Comparison of ENCODE assay signal across 14 cellular contexts in the genomic region with DNA sequence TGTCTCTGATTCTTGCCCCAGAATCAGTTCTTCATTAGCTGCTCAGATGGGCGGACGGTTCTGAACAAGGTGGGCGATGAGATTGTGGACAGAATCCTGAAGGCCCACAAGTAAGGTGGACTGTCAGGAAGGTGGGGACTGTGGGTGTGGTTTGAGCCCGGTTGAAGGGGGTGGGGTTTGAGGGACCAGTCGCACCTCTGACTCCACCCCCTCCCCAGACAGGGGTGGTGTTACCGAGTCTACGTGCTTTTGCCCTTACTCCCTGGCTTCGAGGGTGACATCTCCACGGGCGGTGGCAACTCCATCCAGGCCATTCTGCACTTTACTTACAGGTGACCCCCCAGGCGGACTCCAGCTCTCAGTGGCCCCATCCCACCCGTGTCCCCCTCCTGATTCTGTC. TPM values are rescaled to one million over a fixed set of nuclear protein-coding genes. Genes with fewer than 3 reads are reported as not detected.
A peak's percentile ranks its signal among the peaks of the same experiment; 100 is the strongest.
DNase-seq lines count a peak whose midpoint lies in the region; ATAC-seq and TF ChIP-seq lines count a peak whose summit lies in the region.
"Had no signal": no experiment of that assay in that cellular context is flagged by ENCODE, and none has a peak within 500 bp of the region (broad histone marks: within the 10 kb centered on the region; RNA-seq: fewer than 3 reads in every experiment).

No MANE protein-coding gene starts in this region.

- intact Hi-C loops in natural killer cell (cut with micrococcal nuclease) (no loop called here), Calu3 (cut with micrococcal nuclease; ENCODE audit: unreplicated experiment) (no loop called here)

- H3K4me3 Mint-ChIP-seq in natural killer cell treated with Interleukin-12 subunit alpha and Interleukin-12 subunit beta and Interleukin-15 and Interleukin-18, amount 100 ng/mL, for 72 hours = no peak overlapping the region
- H3K4me3 Mint-ChIP-seq in natural killer cell (no peak overlapping the region), Calu3 (ENCODE audit: low read depth, unreplicated experiment) (no peak overlapping the region)
- H3K4me3 Mint-ChIP-seq: CD8-positive, alpha-beta memory T cell had no signal

- TF ChIP-seq CTCF in natural killer cell (IDR thresholded peaks at IDR 0.05) (no peak), WERI-Rb-1 (IDR thresholded peaks at IDR 0.05; ENCODE audit: low read depth, low read length) (no peak), Calu3 (IDR thresholded peaks at IDR 0.05; ENCODE audit: unreplicated experiment) (no peak)

- H3K27me3 Mint-ChIP-seq in natural killer cell treated with Interleukin-12 subunit alpha and Interleukin-12 subunit beta and Interleukin-15 and Interleukin-18, amount 100 ng/mL, for 72 hours = no peaks in the 10 kb centered on the region
- H3K27me3 Mint-ChIP-seq in natural killer cell (ENCODE audit: low read depth in 2 of 2) = no peaks in the 10 kb centered on the region
- no peaks in the 10 kb centered on the region for H3K27me3 Mint-ChIP-seq in Calu3 (ENCODE audit: unreplicated experiment)

- H3K9me3 Mint-ChIP-seq in natural killer cell treated with Interleukin-12 subunit alpha and Interleukin-12 subunit beta and Interleukin-15 and Interleukin-18, amount 100 ng/mL, for 72 hours = no peaks in the 10 kb centered on the region
- no peaks in the 10 kb centered on the region for H3K9me3 Mint-ChIP-seq in natural killer cell
- H3K9me3 Mint-ChIP-seq in Calu3 (ENCODE audit: low read depth, unreplicated experiment) = no peaks in the 10 kb centered on the region
- H3K9me3 Mint-ChIP-seq: CD8-positive, alpha-beta memory T cell had no signal

- no peak overlapping the region for H3K27ac Mint-ChIP-seq in natural killer cell treated with Interleukin-12 subunit alpha and Interleukin-12 subunit beta and Interleukin-15 and Interleukin-18, amount 100 ng/mL, for 72 hours
- H3K27ac Mint-ChIP-seq in natural killer cell = no peak overlapping the region
- H3K27ac Mint-ChIP-seq in Calu3 (ENCODE audit: unreplicated experiment) = no peak overlapping the region

- no peaks in the 10 kb centered on the region for H3K27me3 ChIP-seq in WERI-Rb-1 (ENCODE audit: insufficient read depth, low read depth, severe bottlenecking)
- H3K27me3 ChIP-seq: BLaER1 had no signal

- CTCF ChIA-PET in Calu3 (lab: Charles Lee) = no interaction called here

- H3K36me3 ChIP-seq in WERI-Rb-1 = peaks cover 28% of the 10 kb centered on the region

- no peak overlapping the region for H3K27ac ChIP-seq in WERI-Rb-1
- H3K27ac ChIP-seq: BLaER1 had no signal

- H3K4me3 ChIP-seq in WERI-Rb-1 (ENCODE audit: low read depth, low read length) = no peak overlapping the region
- H3K4me3 ChIP-seq: BLaER1 had no signal

- no peaks in the 10 kb centered on the region for H3K36me3 Mint-ChIP-seq in natural killer cell treated with Interleukin-12 subunit alpha and Interleukin-12 subunit beta and Interleukin-15 and Interleukin-18, amount 100 ng/mL, for 72 hours
- H3K36me3 Mint-ChIP-seq in natural killer cell (no peaks in the 10 kb centered on the region), Calu3 (ENCODE audit: insufficient read depth, unreplicated experiment) (peaks cover 5% of the 10 kb centered on the region)

- peaks cover 0 to 6% of the 10 kb centered on the region in 2 donors for H3K4me1 Mint-ChIP-seq in natural killer cell treated with Interleukin-12 subunit alpha and Interleukin-12 subunit beta and Interleukin-15 and Interleukin-18, amount 100 ng/mL, for 72 hours (ENCODE audit: low read depth in 2 of 2)
- no peaks in the 10 kb centered on the region for H3K4me1 Mint-ChIP-seq in natural killer cell
- no peaks in the 10 kb centered on the region for H3K4me1 Mint-ChIP-seq in Calu3 (ENCODE audit: low read depth, unreplicated experiment)
- H3K4me1 Mint-ChIP-seq: CD8-positive, alpha-beta memory T cell had no signal

- no TSS peak for BruUV-seq in Calu3 (replicated peaks; lab: Mats Ljungman, UMichigan)

- no peak for ATAC-seq in natural killer cell treated with Interleukin-12 subunit alpha and Interleukin-12 subunit beta and Interleukin-15 and Interleukin-18, amount 100 ng/mL, for 72 hours
- ATAC-seq in natural killer cell = no peak
- ATAC-seq: HepG2 had no signal

- no peaks in the 10 kb centered on the region for H3K9me3 ChIP-seq in WERI-Rb-1 (ENCODE audit: severe bottlenecking)
- H3K9me3 ChIP-seq: BLaER1, Caco-2 had no signal

- peak; percentile 46 for DNase-seq in natural killer cell treated with Interleukin-12 subunit alpha and Interleukin-12 subunit beta and Interleukin-15 and Interleukin-18, amount 100 ng/mL, for 72 hours (ENCODE audit: low spot score)
- DNase-seq in natural killer cell (no peak), WERI-Rb-1 (peak; percentile 31), iPS-NIHi11 (ENCODE audit: low spot score) (peak; percentile 61), NCI-H2227 (lab: John Stamatoyannopoulos, UW; ENCODE audit: unreplicated experiment) (no peak), NCI-H2029 treated with DMSO at 0.1 percent for 48 hours (lab: John Stamatoyannopoulos, UW) (no peak), Calu3 (no peak)
- DNase-seq: 8988T; AML-193; Caco-2; CD8-positive, alpha-beta memory T cell; DMS53 had no signal

RNA-seq across cellular contexts. Expression of gene PLD2, which starts 11.3 kb away (rescaled TPM):
- total RNA-seq in natural killer cell treated with Interleukin-12 subunit alpha and Interleukin-12 subunit beta and Interleukin-15 and Interleukin-18, amount 100 ng/mL, for 72 hours = 10 to 100 TPM; 38.4 to 46.9 TPM
- total RNA-seq in natural killer cell = 10 to 100 TPM; 20.8 to 22.7 (median 21.3) TPM
- total RNA-seq in Calu3 (2022) = 11.0 and 13.0 TPM in 2 replicates

RNA-seq across cellular contexts. Expression of gene MINK1, which starts 14.9 kb away (rescaled TPM):
- 10 to 100 TPM; 72.4 to 98.2 TPM for total RNA-seq in natural killer cell treated with Interleukin-12 subunit alpha and Interleukin-12 subunit beta and Interleukin-15 and Interleukin-18, amount 100 ng/mL, for 72 hours
- 100 to 1,000 TPM; 103 to 122 (median 110) TPM for total RNA-seq in natural killer cell
- 86.8 and 106 TPM in 2 replicates for total RNA-seq in Calu3 (2022)

RNA-seq across cellular contexts. Expression of gene PSMB6, which starts 22.3 kb away (rescaled TPM):
- total RNA-seq in natural killer cell treated with Interleukin-12 subunit alpha and Interleukin-12 subunit beta and Interleukin-15 and Interleukin-18, amount 100 ng/mL, for 72 hours = 100 to 1,000 TPM; 145 to 174 TPM
- total RNA-seq in natural killer cell (10 to 100 TPM; 69.4 to 79.3 (median 70.0) TPM), Calu3 (2022) (121 and 132 TPM in 2 replicates)

RNA-seq across cellular contexts. Expression of gene GLTPD2, which starts 29.5 kb away (rescaled TPM):
- total RNA-seq in natural killer cell treated with Interleukin-12 subunit alpha and Interleukin-12 subunit beta and Interleukin-15 and Interleukin-18, amount 100 ng/mL, for 72 hours = under 1 TPM in 1 of 2 donors, not detected in 1; 0.38 TPM
- not detected for total RNA-seq in natural killer cell
- total RNA-seq in Calu3 (2022) = 0.71 and 0.76 TPM in 2 replicates
- total RNA-seq: CD8-positive, alpha-beta memory T cell had no signal

Comparison
In these comparisons a context has a peak if more than half of its experiments do, and no peak if none do; other contexts are left out.
1. DNase-seq: peak in natural killer cell treated with Interleukin-12 subunit alpha and Interleukin-12 subunit beta and Interleukin-15 and Interleukin-18, amount 100 ng/mL, for 72 hours (single experiment), WERI-Rb-1 (single experiment) and iPS-NIHi11 (single experiment); none in natural killer cell (single experiment), NCI-H2227 (single experiment), NCI-H2029 treated with DMSO at 0.1 percent for 48 hours (single experiment) and Calu3 (single experiment).